In genomic region chr6:29011276-29011734, GRCh38 we compare ENCODE assay signal across 1 cellular context.
TF ChIP-seq lines count a peak whose summit lies in the region.

No MANE protein-coding gene starts in this region.

TF ChIP-seq in K562, 482 proteins besides CTCF, POLR2A, EP300 and RAD21 (continued from another document and continues in another):
- TF ChIP-seq ZNF354B (CRISPR knock-in tag; IDR thresholded peaks at IDR 0.05) (no peak), RCOR1 (IDR thresholded peaks at IDR 0.05; ENCODE audit: borderline replicate concordance in 1 of 2, low read depth in 2 of 2, low read length in 2 of 2) (peak in 1 of 2 experiments; percentile 52; a peak in 2 of 4 replicates), ZNF695 (CRISPR knock-in tag; IDR thresholded peaks at IDR 0.05) (no peak), ASH1L (IDR thresholded peaks at IDR 0.05; ENCODE audit: borderline replicate concordance, low read depth, partially characterized antibody) (no peak), GTF2B (IDR thresholded peaks at IDR 0.05; ENCODE audit: extremely low read depth, insufficient read length) (no peak), DIDO1 (tag; IDR thresholded peaks at IDR 0.05; ENCODE audit: low read depth) (no peak), NFRKB (IDR thresholded peaks at IDR 0.05; ENCODE audit: low read depth) (no peak), ZNF507 (tag; conservative IDR thresholded peaks at IDR 0.05) (no peak), JUND (IDR thresholded peaks at IDR 0.05; ENCODE audit: borderline replicate concordance, low read depth, low read length) (0 out of 2 replicates have a peak, but pooled peaks have one; percentile 26), JUND (tag; IDR thresholded peaks at IDR 0.05; ENCODE audit: borderline replicate concordance, low read depth, low read length) (no peak; the same call in 2 of the 3 replicates), MCM7 (IDR thresholded peaks at IDR 0.05) (no peak), SUPT5H (IDR thresholded peaks at IDR 0.05) (no peak), ZFP1 (CRISPR knock-in tag; IDR thresholded peaks at IDR 0.05) (no peak), ZNF609 (CRISPR knock-in tag; IDR thresholded peaks at IDR 0.05; ENCODE audit: borderline replicate concordance) (no peak), BMI1 (IDR thresholded peaks at IDR 0.05; ENCODE audit: low read length) (0 out of 2 replicates have a peak, but pooled peaks have one; percentile 18), IRF2 (CRISPR knock-in tag; IDR thresholded peaks at IDR 0.05) (no peak), ZNF318 (IDR thresholded peaks at IDR 0.05; ENCODE audit: borderline replicate concordance in 1 of 2, low read depth in 1 of 2) (no peak), LCOR (CRISPR knock-in tag; IDR thresholded peaks at IDR 0.05) (no peak), JUNB (CRISPR knock-in tag; conservative IDR thresholded peaks at IDR 0.05) (no peak), ATF1 (CRISPR knock-in tag; IDR thresholded peaks at IDR 0.05) (no peak), ATF1 (tag; IDR thresholded peaks at IDR 0.05) (no peak), SFPQ (IDR thresholded peaks at IDR 0.05; ENCODE audit: low read depth, low read length) (no peak), CGGBP1 (CRISPR knock-in tag; IDR thresholded peaks at IDR 0.05) (no peak), VEZF1 (CRISPR knock-in tag; IDR thresholded peaks at IDR 0.05) (peak; percentile 65; the same call in 1 of the 2 replicates), OTX1 (CRISPR knock-in tag; IDR thresholded peaks at IDR 0.05) (no peak), ZNF583 (CRISPR knock-in tag; IDR thresholded peaks at IDR 0.05) (no peak), RBM14 (IDR thresholded peaks at IDR 0.05; ENCODE audit: borderline replicate concordance, insufficient read depth, low read depth, low read length) (no peak), SIN3A (IDR thresholded peaks at IDR 0.05; ENCODE audit: borderline replicate concordance in 2 of 2, control insufficient read depth in 1 of 2, low read depth in 2 of 2, low read length in 2 of 2) (no peak; a peak in 1 of 4 replicates), POLR3G (IDR thresholded peaks at IDR 0.05; ENCODE audit: extremely low read depth, insufficient read length, insufficient replicate concordance) (no peak), ZNF764 (CRISPR knock-in tag; IDR thresholded peaks at IDR 0.05; ENCODE audit: low read depth) (no peak), NKRF (IDR thresholded peaks at IDR 0.05; ENCODE audit: borderline replicate concordance) (no peak), TCF3 (CRISPR knock-in tag; IDR thresholded peaks at IDR 0.05) (peak; percentile 51), KLF1 (tag; IDR thresholded peaks at IDR 0.05) (no peak)
